Comparison of ENCODE assay signal across 9 cellular contexts in the genomic region with DNA sequence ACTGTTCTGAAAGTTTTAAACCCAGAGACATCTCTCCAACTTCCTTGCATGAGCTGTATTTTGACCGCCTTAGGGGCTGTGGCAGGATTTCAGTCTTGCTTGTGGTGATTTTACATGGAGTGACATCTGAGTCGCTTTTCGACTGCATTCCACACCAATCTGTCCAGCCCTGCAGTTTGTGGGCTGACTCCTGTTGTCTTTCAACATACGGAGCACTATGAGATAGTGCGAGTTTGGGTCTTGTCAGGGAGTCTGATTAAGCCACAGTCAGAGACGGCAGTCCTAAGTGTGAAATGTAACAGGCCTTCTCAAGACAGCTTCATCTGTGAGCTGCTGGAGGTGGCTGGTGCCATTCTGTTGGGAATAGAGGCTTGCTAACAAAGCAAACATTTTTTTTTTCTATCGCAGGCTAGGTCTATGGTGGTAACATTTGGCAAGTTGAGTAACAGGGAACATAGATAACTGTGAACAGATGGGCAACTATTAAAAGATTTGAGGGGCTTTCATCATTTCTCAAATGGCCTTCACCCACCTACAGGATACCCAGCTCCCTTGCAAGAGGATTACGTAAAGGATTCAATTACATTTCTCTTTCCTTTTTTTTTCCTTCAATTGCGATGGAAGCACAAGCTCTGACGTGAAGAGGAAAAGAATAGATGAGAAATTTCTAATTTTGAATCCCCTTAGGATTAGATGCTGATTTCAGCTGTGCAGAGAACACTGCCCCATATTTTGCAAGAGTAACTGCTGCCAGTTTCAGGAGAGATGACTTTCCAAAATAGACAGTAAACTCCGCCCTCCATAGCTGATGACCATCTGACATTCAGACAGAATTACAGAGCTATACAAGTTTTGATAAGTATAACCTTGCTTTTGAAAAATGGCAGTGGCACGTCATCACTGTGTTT. TPM values are rescaled to one million over a fixed set of nuclear protein-coding genes. Genes with fewer than 3 reads are reported as not detected.
DNase-seq lines count a peak whose midpoint lies in the region; ATAC-seq and TF ChIP-seq lines count a peak whose summit lies in the region.
"Had no signal": no experiment of that assay in that cellular context is flagged by ENCODE, and none has a peak within 500 bp of the region (broad histone marks: within the 10 kb centered on the region; RNA-seq: fewer than 3 reads in every experiment).

No MANE protein-coding gene starts in this region.

- DNase-seq in H4 (ENCODE audit: low spot score): peak; percentile 15
- no peak for DNase-seq in Right ventricle myocardium superior
- DNase-seq in activated gamma-delta T cell (lab: John Stamatoyannopoulos, UW): no peak
- DNase-seq in NCI-H187 treated with DMSO at 0.1 percent for 48 hours (lab: John Stamatoyannopoulos, UW): no peak
- DNase-seq in activated T-cell treated with anti-CD3 and anti-CD28 coated beads, Interleukin-2, amount 50 U/mL, for 1 hour: no peak
- DNase-seq: adrenal gland had no signal

- peaks cover 46% of the 10 kb centered on the region for H3K4me1 ChIP-seq in skeletal muscle satellite cell (ENCODE audit: control insufficient read depth, insufficient read depth, low read length)

- H3K4me2 ChIP-seq in skeletal muscle satellite cell (ENCODE audit: low read length): peak overlapping the region; percentile 75

- H3K36me3 ChIP-seq in skeletal muscle satellite cell (ENCODE audit: insufficient read depth, low read length): no peaks in the 10 kb centered on the region
- H3K36me3 ChIP-seq: adrenal gland had no signal

- peak overlapping the region; percentile 90 for H3K9ac ChIP-seq in skeletal muscle satellite cell (ENCODE audit: low read depth, low read length)

- intact Hi-C loops in Right ventricle myocardium superior (cut with DNase I): no loop called here

- no peaks in the 10 kb centered on the region for H3K27me3 ChIP-seq in skeletal muscle satellite cell (ENCODE audit: control insufficient read depth, insufficient read depth, low read length)
- H3K27me3 ChIP-seq: adrenal gland had no signal

- H3K9me3 ChIP-seq in skeletal muscle satellite cell (replicated peaks; ENCODE audit: low read length): no peaks in the 10 kb centered on the region
- H3K9me3 ChIP-seq: adrenal gland had no signal

- peak; percentile 66 for ATAC-seq in SK-N-SH treated with all-trans-retinoic acid at 6 μM for 48 hours
- peak; percentile 79 for ATAC-seq in Right ventricle myocardium superior (ENCODE audit: poor library complexity)
- ATAC-seq in GM19467 (IDR thresholded peaks at IDR 0.05; ENCODE audit: unreplicated experiment): no peak

- peak overlapping the region; percentile 56 for H3K4me3 ChIP-seq in skeletal muscle satellite cell (ENCODE audit: low read length)
- H3K4me3 ChIP-seq: adrenal gland had no signal

TF ChIP-seq in SK-N-SH treated with all-trans-retinoic acid at 6 μM for 48 hours, 23 proteins besides CTCF, POLR2A, EP300 and RAD21:
- TF ChIP-seq ZNF8 (CRISPR knock-in tag; IDR thresholded peaks at IDR 0.05) (no peak), ZFP3 (CRISPR knock-in tag; IDR thresholded peaks at IDR 0.05) (no peak), ZFP30 (CRISPR knock-in tag; IDR thresholded peaks at IDR 0.05) (no peak), OSR1 (CRISPR knock-in tag; IDR thresholded peaks at IDR 0.05) (no peak), PPARA (CRISPR knock-in tag; IDR thresholded peaks at IDR 0.05; ENCODE audit: borderline replicate concordance) (no peak), RARB (CRISPR knock-in tag; IDR thresholded peaks at IDR 0.05) (no peak), TOX (CRISPR knock-in tag; IDR thresholded peaks at IDR 0.05; ENCODE audit: borderline replicate concordance) (no peak), ZNF70 (CRISPR knock-in tag; IDR thresholded peaks at IDR 0.05) (no peak), ISL1 (CRISPR knock-in tag; IDR thresholded peaks at IDR 0.05) (no peak), ARNTL (CRISPR knock-in tag; IDR thresholded peaks at IDR 0.05; ENCODE audit: borderline replicate concordance, low read depth) (no peak), BACH2 (CRISPR knock-in tag; IDR thresholded peaks at IDR 0.05; ENCODE audit: borderline replicate concordance) (no peak), CSDC2 (CRISPR knock-in tag; IDR thresholded peaks at IDR 0.05) (no peak), GLIS3 (CRISPR knock-in tag; IDR thresholded peaks at IDR 0.05) (no peak), ZNF565 (CRISPR knock-in tag; conservative IDR thresholded peaks at IDR 0.05; ENCODE audit: low read depth) (no peak), ZC3H10 (CRISPR knock-in tag; IDR thresholded peaks at IDR 0.05) (no peak), TCF4 (CRISPR knock-in tag; IDR thresholded peaks at IDR 0.05; ENCODE audit: borderline replicate concordance) (no peak)
- TF ChIP-seq, protein P1, sequence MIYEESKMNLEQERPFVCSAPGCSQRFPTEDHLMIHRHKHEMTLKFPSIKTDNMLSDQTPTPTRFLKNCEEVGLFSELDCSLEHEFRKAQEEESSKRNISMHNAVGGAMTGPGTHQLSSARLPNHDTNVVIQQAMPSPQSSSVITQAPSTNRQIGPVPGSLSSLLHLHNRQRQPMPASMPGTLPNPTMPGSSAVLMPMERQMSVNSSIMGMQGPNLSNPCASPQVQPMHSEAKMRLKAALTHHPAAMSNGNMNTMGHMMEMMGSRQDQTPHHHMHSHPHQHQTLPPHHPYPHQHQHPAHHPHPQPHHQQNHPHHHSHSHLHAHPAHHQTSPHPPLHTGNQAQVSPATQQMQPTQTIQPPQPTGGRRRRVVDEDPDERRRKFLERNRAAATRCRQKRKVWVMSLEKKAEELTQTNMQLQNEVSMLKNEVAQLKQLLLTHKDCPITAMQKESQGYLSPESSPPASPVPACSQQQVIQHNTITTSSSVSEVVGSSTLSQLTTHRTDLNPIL (CRISPR knock-in tag; IDR thresholded peaks at IDR 0.05; ENCODE audit: low read depth): no peak
- TF ChIP-seq, protein P2, sequence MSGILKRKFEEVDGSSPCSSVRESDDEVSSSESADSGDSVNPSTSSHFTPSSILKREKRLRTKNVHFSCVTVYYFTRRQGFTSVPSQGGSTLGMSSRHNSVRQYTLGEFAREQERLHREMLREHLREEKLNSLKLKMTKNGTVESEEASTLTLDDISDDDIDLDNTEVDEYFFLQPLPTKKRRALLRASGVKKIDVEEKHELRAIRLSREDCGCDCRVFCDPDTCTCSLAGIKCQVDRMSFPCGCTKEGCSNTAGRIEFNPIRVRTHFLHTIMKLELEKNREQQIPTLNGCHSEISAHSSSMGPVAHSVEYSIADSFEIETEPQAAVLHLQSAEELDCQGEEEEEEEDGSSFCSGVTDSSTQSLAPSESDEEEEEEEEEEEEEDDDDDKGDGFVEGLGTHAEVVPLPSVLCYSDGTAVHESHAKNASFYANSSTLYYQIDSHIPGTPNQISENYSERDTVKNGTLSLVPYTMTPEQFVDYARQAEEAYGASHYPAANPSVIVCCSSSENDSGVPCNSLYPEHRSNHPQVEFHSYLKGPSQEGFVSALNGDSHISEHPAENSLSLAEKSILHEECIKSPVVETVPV (CRISPR knock-in tag; IDR thresholded peaks at IDR 0.05): no peak
- TF ChIP-seq, protein P3, sequence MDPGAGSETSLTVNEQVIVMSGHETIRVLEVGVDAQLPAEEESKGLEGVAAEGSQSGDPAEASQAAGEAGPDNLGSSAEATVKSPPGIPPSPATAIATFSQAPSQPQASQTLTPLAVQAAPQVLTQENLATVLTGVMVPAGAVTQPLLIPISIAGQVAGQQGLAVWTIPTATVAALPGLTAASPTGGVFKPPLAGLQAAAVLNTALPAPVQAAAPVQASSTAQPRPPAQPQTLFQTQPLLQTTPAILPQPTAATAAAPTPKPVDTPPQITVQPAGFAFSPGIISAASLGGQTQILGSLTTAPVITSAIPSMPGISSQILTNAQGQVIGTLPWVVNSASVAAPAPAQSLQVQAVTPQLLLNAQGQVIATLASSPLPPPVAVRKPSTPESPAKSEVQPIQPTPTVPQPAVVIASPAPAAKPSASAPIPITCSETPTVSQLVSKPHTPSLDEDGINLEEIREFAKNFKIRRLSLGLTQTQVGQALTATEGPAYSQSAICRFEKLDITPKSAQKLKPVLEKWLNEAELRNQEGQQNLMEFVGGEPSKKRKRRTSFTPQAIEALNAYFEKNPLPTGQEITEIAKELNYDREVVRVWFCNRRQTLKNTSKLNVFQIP (CRISPR knock-in tag; IDR thresholded peaks at IDR 0.05; ENCODE audit: borderline replicate concordance, low read depth): no peak
- TF ChIP-seq, protein P4, sequence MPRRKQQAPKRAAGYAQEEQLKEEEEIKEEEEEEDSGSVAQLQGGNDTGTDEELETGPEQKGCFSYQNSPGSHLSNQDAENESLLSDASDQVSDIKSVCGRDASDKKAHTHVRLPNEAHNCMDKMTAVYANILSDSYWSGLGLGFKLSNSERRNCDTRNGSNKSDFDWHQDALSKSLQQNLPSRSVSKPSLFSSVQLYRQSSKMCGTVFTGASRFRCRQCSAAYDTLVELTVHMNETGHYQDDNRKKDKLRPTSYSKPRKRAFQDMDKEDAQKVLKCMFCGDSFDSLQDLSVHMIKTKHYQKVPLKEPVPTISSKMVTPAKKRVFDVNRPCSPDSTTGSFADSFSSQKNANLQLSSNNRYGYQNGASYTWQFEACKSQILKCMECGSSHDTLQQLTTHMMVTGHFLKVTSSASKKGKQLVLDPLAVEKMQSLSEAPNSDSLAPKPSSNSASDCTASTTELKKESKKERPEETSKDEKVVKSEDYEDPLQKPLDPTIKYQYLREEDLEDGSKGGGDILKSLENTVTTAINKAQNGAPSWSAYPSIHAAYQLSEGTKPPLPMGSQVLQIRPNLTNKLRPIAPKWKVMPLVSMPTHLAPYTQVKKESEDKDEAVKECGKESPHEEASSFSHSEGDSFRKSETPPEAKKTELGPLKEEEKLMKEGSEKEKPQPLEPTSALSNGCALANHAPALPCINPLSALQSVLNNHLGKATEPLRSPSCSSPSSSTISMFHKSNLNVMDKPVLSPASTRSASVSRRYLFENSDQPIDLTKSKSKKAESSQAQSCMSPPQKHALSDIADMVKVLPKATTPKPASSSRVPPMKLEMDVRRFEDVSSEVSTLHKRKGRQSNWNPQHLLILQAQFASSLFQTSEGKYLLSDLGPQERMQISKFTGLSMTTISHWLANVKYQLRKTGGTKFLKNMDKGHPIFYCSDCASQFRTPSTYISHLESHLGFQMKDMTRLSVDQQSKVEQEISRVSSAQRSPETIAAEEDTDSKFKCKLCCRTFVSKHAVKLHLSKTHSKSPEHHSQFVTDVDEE (CRISPR knock-in tag; IDR thresholded peaks at IDR 0.05): no peak

RNA-seq across cellular contexts. Expression of a gene that starts 25.1 kb away (rescaled TPM):
- total RNA-seq in H4 (2014; rRNA removed; shearing (Covaris generic)): 8.9 and 10.9 TPM in 2 replicates
- total RNA-seq in Right ventricle myocardium superior: 118 TPM
- total RNA-seq in skeletal muscle satellite cell (2012; rRNA removed): 0.51 and 4.8 TPM in 2 replicates

Comparison
In these comparisons a context has a peak if more than half of its experiments do, and no peak if none do; other contexts are left out.
1. RNA of a gene that starts 25.1 kb away (total RNA-seq): 118 TPM in Right ventricle myocardium superior (single experiment); 8.9 to 10.9 TPM in H4; every median in the first group is over 10 times any median in the second.